In genomic region chr11:14275081-14275480, GRCh38 we compare ENCODE assay signal across 13 cellular contexts.
DNase-seq lines count a peak whose midpoint lies in the region; ATAC-seq and TF ChIP-seq lines count a peak whose summit lies in the region.
"Had no signal": no experiment of that assay in that cellular context is flagged by ENCODE, and none has a peak within 500 bp of the region (broad histone marks: within the 10 kb centered on the region; RNA-seq: fewer than 3 reads in every experiment).

No MANE protein-coding gene starts in this region.

- CTCF ChIA-PET in CD4-positive, alpha-beta T cell (lab: Charles Lee): no interaction called here

- H3K4me1 Mint-ChIP-seq in CD4-positive, alpha-beta T cell (ENCODE audit: low read depth): peaks cover 26% of the 10 kb centered on the region
- peaks cover 33 to 51% (median 36%) of the 10 kb centered on the region in 3 donors for H3K4me1 Mint-ChIP-seq in IgD-negative memory B cell
- peaks cover 29% of the 10 kb centered on the region for H3K4me1 Mint-ChIP-seq in endothelial cell (ENCODE audit: unreplicated experiment)
- H3K4me1 Mint-ChIP-seq in naive B cell: peaks cover 35 to 46% (median 45%) of the 10 kb centered on the region in 3 donors

- H3K9me3 ChIP-seq in CD4-positive, alpha-beta T cell (ENCODE audit: control insufficient read depth, low read length): no peaks in the 10 kb centered on the region
- H3K9me3 ChIP-seq: left lung had no signal

- intact Hi-C loops in CD4-positive, alpha-beta T cell (cut with DNase I, micrococcal nuclease): no loop called here

- H3K27ac ChIP-seq in CD4-positive, alpha-beta T cell (ENCODE audit: low read depth, low read length): no peak overlapping the region
- H3K27ac ChIP-seq: coronary artery had no signal

- no peak for TF ChIP-seq CTCF in CD4-positive, alpha-beta T cell (IDR thresholded peaks at IDR 0.05)
- TF ChIP-seq CTCF in endothelial cell (IDR thresholded peaks at IDR 0.05; ENCODE audit: unreplicated experiment): no peak

- no peak for ATAC-seq in CD4-positive, alpha-beta T cell (ENCODE audit: poor library complexity)
- ATAC-seq in naive B cell (ENCODE audit: low read depth in 2 of 2) (no peak), HG03432 (IDR thresholded peaks at IDR 0.05; ENCODE audit: unreplicated experiment) (no peak), HG02678 (IDR thresholded peaks at IDR 0.05; ENCODE audit: unreplicated experiment) (no peak), HG03354 (IDR thresholded peaks at IDR 0.05; ENCODE audit: poor library complexity, severe bottlenecking, unreplicated experiment) (no peak)
- ATAC-seq: left lung had no signal

- no peaks in the 10 kb centered on the region for H3K9me3 Mint-ChIP-seq in CD4-positive, alpha-beta T cell
- no peaks in the 10 kb centered on the region for H3K9me3 Mint-ChIP-seq in IgD-negative memory B cell
- peaks cover 8% of the 10 kb centered on the region for H3K9me3 Mint-ChIP-seq in endothelial cell (ENCODE audit: unreplicated experiment)
- peaks cover 0 to 5% (median 0%) of the 10 kb centered on the region in 7 donors for H3K9me3 Mint-ChIP-seq in naive B cell

- H3K27me3 ChIP-seq in CD4-positive, alpha-beta T cell (ENCODE audit: control insufficient read depth, insufficient read depth, low read length): no peaks in the 10 kb centered on the region
- H3K27me3 ChIP-seq: left lung had no signal

- no peaks in the 10 kb centered on the region for H3K27me3 Mint-ChIP-seq in CD4-positive, alpha-beta T cell
- H3K27me3 Mint-ChIP-seq in IgD-negative memory B cell (no peaks in the 10 kb centered on the region), endothelial cell (ENCODE audit: unreplicated experiment) (peaks cover 19% of the 10 kb centered on the region), naive B cell (no peaks in the 10 kb centered on the region)

- POLR2A ChIA-PET in CD4-positive, alpha-beta T cell (lab: Charles Lee): no interaction called here

- no peak overlapping the region for H3K4me3 Mint-ChIP-seq in CD4-positive, alpha-beta T cell
- H3K4me3 Mint-ChIP-seq in IgD-negative memory B cell (peak overlapping the region in 1 of 4 donors; percentile 28), endothelial cell (ENCODE audit: unreplicated experiment) (peak overlapping the region; percentile 16), naive B cell (peak overlapping the region in 2 of 8 donors; percentile 38 to 54)

- peak overlapping the region; percentile 8 for H3K27ac Mint-ChIP-seq in CD4-positive, alpha-beta T cell
- H3K27ac Mint-ChIP-seq in IgD-negative memory B cell (peak overlapping the region in 2 of 3 donors; percentile 46 to 63), endothelial cell (ENCODE audit: unreplicated experiment) (no peak overlapping the region), naive B cell (peak overlapping the region in 5 of 6 donors; percentile 26 to 88 (median 82))

- peaks cover 13% of the 10 kb centered on the region for H3K36me3 Mint-ChIP-seq in CD4-positive, alpha-beta T cell (ENCODE audit: low read depth)
- H3K36me3 Mint-ChIP-seq in IgD-negative memory B cell: peaks cover 12% of the 10 kb centered on the region
- peaks cover 31% of the 10 kb centered on the region for H3K36me3 Mint-ChIP-seq in endothelial cell (ENCODE audit: low read depth, unreplicated experiment)
- peaks cover 0 to 16% of the 10 kb centered on the region in 2 donors for H3K36me3 Mint-ChIP-seq in naive B cell

- no peak for DNase-seq in CD4-positive, alpha-beta T cell
- DNase-seq in endothelial cell (ENCODE audit: low spot score) (no peak), naive B cell (no peak), NCI-H1417 (lab: John Stamatoyannopoulos, UW) (no peak)
- DNase-seq: activated CD4-positive, CD25-positive, alpha-beta regulatory T cell treated with anti-CD3 and anti-CD28 coated beads, Interleukin-2, amount 50 U/mL, for 72 hours; DND-41; left lung; stimulated activated CD4-positive, alpha-beta T cell treated with anti-CD3 and anti-CD28 coated beads, Interleukin-4, amount 100 ng/mL, for 4 hours had no signal
